ENCODE assay signal across 1 cellular context in genomic region chr4:11565899-11566298, GRCh38.
TF ChIP-seq lines count a peak whose summit lies in the region.

No MANE protein-coding gene starts in this region.

TF ChIP-seq in WTC11, 78 proteins besides CTCF, POLR2A, EP300 and RAD21 (continued from another document):
- no peak for TF ChIP-seq ERG (CRISPR knock-in tag; IDR thresholded peaks at IDR 0.05)
